Comparison of ENCODE assay signal across 1 cellular context in genomic region chr14:104222396-104223036, GRCh38.
TF ChIP-seq lines count a peak whose summit lies in the region.

No MANE protein-coding gene starts in this region.

TF ChIP-seq in WTC11, 78 proteins besides CTCF, POLR2A, EP300 and RAD21 (continued from another document):
- TF ChIP-seq, protein P1, sequence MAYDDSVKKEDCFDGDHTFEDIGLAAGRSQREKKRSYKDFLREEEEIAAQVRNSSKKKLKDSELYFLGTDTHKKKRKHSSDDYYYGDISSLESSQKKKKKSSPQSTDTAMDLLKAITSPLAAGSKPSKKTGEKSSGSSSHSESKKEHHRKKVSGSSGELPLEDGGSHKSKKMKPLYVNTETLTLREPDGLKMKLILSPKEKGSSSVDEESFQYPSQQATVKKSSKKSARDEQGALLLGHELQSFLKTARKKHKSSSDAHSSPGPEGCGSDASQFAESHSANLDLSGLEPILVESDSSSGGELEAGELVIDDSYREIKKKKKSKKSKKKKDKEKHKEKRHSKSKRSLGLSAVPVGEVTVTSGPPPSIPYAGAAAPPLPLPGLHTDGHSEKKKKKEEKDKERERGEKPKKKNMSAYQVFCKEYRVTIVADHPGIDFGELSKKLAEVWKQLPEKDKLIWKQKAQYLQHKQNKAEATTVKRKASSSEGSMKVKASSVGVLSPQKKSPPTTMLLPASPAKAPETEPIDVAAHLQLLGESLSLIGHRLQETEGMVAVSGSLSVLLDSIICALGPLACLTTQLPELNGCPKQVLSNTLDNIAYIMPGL (CRISPR knock-in tag; IDR thresholded peaks at IDR 0.05) = no peak
- TF ChIP-seq NR1H2 (CRISPR knock-in tag; IDR thresholded peaks at IDR 0.05) (no peak), NR3C1 (CRISPR knock-in tag; conservative IDR thresholded peaks at IDR 0.05; ENCODE audit: low read depth) (no peak), CREM (CRISPR knock-in tag; IDR thresholded peaks at IDR 0.05) (no peak), CBFB (CRISPR knock-in tag; IDR thresholded peaks at IDR 0.05; ENCODE audit: low read depth) (no peak), MXD4 (CRISPR knock-in tag; IDR thresholded peaks at IDR 0.05; ENCODE audit: borderline replicate concordance) (no peak)
